27 cellular contexts compared by ENCODE assay signal in genomic region chr20:46419882-46420281, GRCh38.
"Had no signal": no experiment of that assay in that cellular context is flagged by ENCODE, and none has a peak within 500 bp of the region (broad histone marks: within the 10 kb centered on the region; RNA-seq: fewer than 3 reads in every experiment).

No MANE protein-coding gene starts in this region.

- DNase-seq: activated B cell treated with CpG ODN at 0.5 μM for 24 hours; activated CD4-positive, alpha-beta T cell treated with anti-CD3 and anti-CD28 coated beads for 48 hours; activated CD4-positive, alpha-beta T cell treated with anti-CD3 and anti-CD28 coated beads, Interleukin-2, amount 50 U/mL, for 1 hour; activated CD4-positive, alpha-beta T cell treated with anti-CD3 and anti-CD28 coated beads, Interleukin-2, amount 50 U/mL, for 48 hours; activated CD8-positive, alpha-beta memory T cell treated with anti-CD3 and anti-CD28 coated beads for 24 hours; activated CD8-positive, alpha-beta T cell treated with anti-CD3 and anti-CD28 coated beads for 36 hours; activated effector memory CD4-positive, alpha-beta T cell treated with Interleukin-2 at 50 U/mL for 16 hours; activated gamma-delta T cell treated with Interleukin-2 at 50 U/mL for 16 hours; activated naive CD4-positive, alpha-beta T cell treated with anti-CD3 and anti-CD28 coated beads, Interleukin-2, amount 50 U/mL, for 16 hours; activated naive CD4-positive, alpha-beta T cell treated with Interleukin-2 at 50 U/mL for 16 hours; activated T-cell treated with anti-CD3 and anti-CD28 coated beads, Interleukin-2, amount 50 U/mL, for 4 hours; amniotic stem cell; anterior cingulate cortex; caudate nucleus; colonic mucosa; effector CD8-positive, alpha-beta T cell; foreskin fibroblast; gastrocnemius medialis; heart right ventricle; T-helper 1 cell; T-helper 2 cell had no signal

- ATAC-seq: activated CD4-positive, CD25-positive, alpha-beta regulatory T cell treated with anti-CD3 and anti-CD28 coated beads, Interleukin-2, amount 50 U/mL, for 24 hours; activated CD8-positive, alpha-beta T cell treated with anti-CD3 and anti-CD28 coated beads for 36 hours; activated T-cell treated with anti-CD3 and anti-CD28 coated beads, Interleukin-2, amount 50 U/mL, for 4 hours; activated T-helper 17 cell treated with anti-CD3 and anti-CD28 coated beads, Interleukin-2, amount 50 U/mL, for 72 hours; gastrocnemius medialis; heart right ventricle had no signal

- H3K4me1 Mint-ChIP-seq: activated B cell treated with CpG ODN at 0.5 μM for 24 hours; activated T-helper 17 cell treated with anti-CD3 and anti-CD28 coated beads, Interleukin-2, amount 50 U/mL, for 72 hours had no signal

- FAIRE-seq: astrocyte, endometrium, endothelial cell of umbilical vein had no signal

- H3K27ac Mint-ChIP-seq: activated B cell treated with CpG ODN at 0.5 μM for 24 hours; activated CD8-positive, alpha-beta T cell treated with anti-CD3 and anti-CD28 coated beads for 36 hours; activated naive CD8-positive, alpha-beta T cell; activated T-helper 17 cell treated with anti-CD3 and anti-CD28 coated beads, Interleukin-2, amount 50 U/mL, for 72 hours had no signal

- H3K4me3 Mint-ChIP-seq: activated B cell treated with CpG ODN at 0.5 μM for 24 hours; activated CD8-positive, alpha-beta T cell treated with anti-CD3 and anti-CD28 coated beads for 36 hours; activated naive CD8-positive, alpha-beta T cell; activated T-cell treated with anti-CD3 and anti-CD28 coated beads, Interleukin-2, amount 50 U/mL, for 4 hours; activated T-helper 17 cell treated with anti-CD3 and anti-CD28 coated beads, Interleukin-2, amount 50 U/mL, for 72 hours had no signal

- H3K9me3 Mint-ChIP-seq: activated CD8-positive, alpha-beta T cell treated with anti-CD3 and anti-CD28 coated beads for 36 hours had no signal
